ENCODE assay signal across 1 cellular context in genomic region chr2:200300065-200300464, GRCh38.
TF ChIP-seq lines count a peak whose summit lies in the region.

No MANE protein-coding gene starts in this region.

TF ChIP-seq in HCT116, 20 proteins besides CTCF, POLR2A, EP300 and RAD21:
- no peak for TF ChIP-seq TCF7L2 (IDR thresholded peaks at IDR 0.05; ENCODE audit: borderline replicate concordance, extremely low read depth, insufficient read depth, insufficient read length)
- TF ChIP-seq ZNF274 (IDR thresholded peaks at IDR 0.05; ENCODE audit: low read depth, low read length), result no peak
- no peak for TF ChIP-seq EGR1 (IDR thresholded peaks at IDR 0.05; ENCODE audit: low read depth)
- no peak for TF ChIP-seq REST (IDR thresholded peaks at IDR 0.05; ENCODE audit: low read depth)
- TF ChIP-seq ELF1 (IDR thresholded peaks at IDR 0.05; ENCODE audit: borderline replicate concordance, low read depth), result no peak
- no peak for TF ChIP-seq POLR2AphosphoS5 (IDR thresholded peaks at IDR 0.05; ENCODE audit: low read depth, low read length)
- no peak for TF ChIP-seq SIN3A (IDR thresholded peaks at IDR 0.05; ENCODE audit: low read depth)
- TF ChIP-seq SRF (IDR thresholded peaks at IDR 0.05; ENCODE audit: low read depth), result no peak
- TF ChIP-seq CEBPB (IDR thresholded peaks at IDR 0.05; ENCODE audit: low read depth), result no peak
- TF ChIP-seq YY1 (IDR thresholded peaks at IDR 0.05; ENCODE audit: extremely low read depth, insufficient replicate concordance, low read depth, low read length), result no peak
- TF ChIP-seq FOSL1 (IDR thresholded peaks at IDR 0.05; ENCODE audit: low read depth), result no peak
